19 cellular contexts compared by ENCODE assay signal in genomic region chr7:101586078-101586941, GRCh38. TPM values are rescaled to one million over a fixed set of nuclear protein-coding genes. Genes with fewer than 3 reads are reported as not detected.
DNase-seq lines count a peak whose midpoint lies in the region; ATAC-seq and TF ChIP-seq lines count a peak whose summit lies in the region.
"Had no signal": no experiment of that assay in that cellular context is flagged by ENCODE, and none has a peak within 500 bp of the region (broad histone marks: within the 10 kb centered on the region; RNA-seq: fewer than 3 reads in every experiment).

No MANE protein-coding gene starts in this region.

- H3K9me2 ChIP-seq in GM23338 (ENCODE audit: insufficient read depth), result no peaks in the 10 kb centered on the region

- TF ChIP-seq CTCF in GM23338 (conservative IDR thresholded peaks at IDR 0.05; ENCODE audit: low read depth in 2 of 2) (0 out of 4 replicates have a peak, but pooled peaks of 1 of the 2 experiments have one; percentile 3), progenitor cell of endocrine pancreas (IDR thresholded peaks at IDR 0.05; ENCODE audit: unreplicated experiment) (no peak), thyroid gland (IDR thresholded peaks at IDR 0.05) (no peak)

- H3K4me3 Mint-ChIP-seq in GM23338 (no peak overlapping the region), progenitor cell of endocrine pancreas (ENCODE audit: low read depth) (no peak overlapping the region)
- H3K4me3 Mint-ChIP-seq: activated naive CD8-positive, alpha-beta T cell treated with anti-CD3 and anti-CD28 coated beads, Interleukin-2, amount 10 ng/mL, durations not matched to agents 7 days and 5 days; memory B cell; T-cell had no signal

- H3K4me3 ChIP-seq in GM23338 (no peak overlapping the region), thyroid gland (replicated peaks in 1 of 3) (no peak overlapping the region)
- H3K4me3 ChIP-seq: BLaER1 treated with 17β-estradiol and CSF1 and Interleukin-3, amounts not matched to agents 10 nM and 100 nM; cardiac muscle cell had no signal

- no peaks in the 10 kb centered on the region for H3K4me1 ChIP-seq in GM23338 (ENCODE audit: insufficient read depth)
- H3K4me1 ChIP-seq in thyroid gland, result no peaks in the 10 kb centered on the region

- peak; percentile 59 for DNase-seq in GM23338 (ENCODE audit: low spot score)
- DNase-seq in NCI-H2227 (lab: John Stamatoyannopoulos, UW; ENCODE audit: unreplicated experiment), result peak; percentile 51
- peak; percentile 68 for DNase-seq in iPS-NIHi11 (ENCODE audit: low spot score)
- DNase-seq in sciatic nerve (ENCODE audit: low spot score), result peak; percentile 34
- no peak for DNase-seq in progenitor cell of endocrine pancreas (ENCODE audit: low spot score, unreplicated experiment)
- no peak for DNase-seq in thyroid gland
- DNase-seq: activated CD4-positive, alpha-beta T cell treated with anti-CD3 and anti-CD28 coated beads for 1 hour; activated naive CD8-positive, alpha-beta T cell treated with anti-CD3 and anti-CD28 coated beads, Interleukin-2, amount 10 ng/mL, durations not matched to agents 7 days and 5 days; activated T-cell treated with anti-CD3 and anti-CD28 coated beads, Interleukin-2, amount 50 U/mL, for 1 hour; foreskin fibroblast; NCI-H2029; stimulated activated naive CD4-positive, alpha-beta T cell; T-cell had no signal

- intact Hi-C loops in sciatic nerve (cut with DNase I) (no loop called here), thyroid gland (cut with DNase I) (no loop called here)

- no peaks in the 10 kb centered on the region for H3K9me3 ChIP-seq in thyroid gland

- H3K27me3 ChIP-seq in GM23338 (ENCODE audit: insufficient read depth) (no peaks in the 10 kb centered on the region), thyroid gland (no peaks in the 10 kb centered on the region)
- H3K27me3 ChIP-seq: BLaER1 treated with 17β-estradiol and CSF1 and Interleukin-3, amounts not matched to agents 10 nM and 100 nM; cardiac muscle cell had no signal

- 83 to 87% methylated on average over 18 of the region's 18 CpGs for WGBS in thyroid gland, 2 donors

- no peaks in the 10 kb centered on the region for H4K20me1 ChIP-seq in GM23338 (replicated peaks; ENCODE audit: insufficient read depth)
- H4K20me1 ChIP-seq: BLaER1 treated with 17β-estradiol and CSF1 and Interleukin-3, amounts not matched to agents 10 nM and 100 nM had no signal

- peaks cover 9% of the 10 kb centered on the region for H3K27me3 Mint-ChIP-seq in GM23338 (ENCODE audit: insufficient read depth, low read depth, poor library complexity)
- H3K27me3 Mint-ChIP-seq in progenitor cell of endocrine pancreas, result peaks cover 4% of the 10 kb centered on the region

- ATAC-seq in GM23338 (peak; percentile 39; the same call in 2 of the 3 replicates), sciatic nerve (no peak), HG02840 (IDR thresholded peaks at IDR 0.05; ENCODE audit: low FRiP score, unreplicated experiment) (no peak), HG03139 (IDR thresholded peaks at IDR 0.05; ENCODE audit: unreplicated experiment) (no peak)
- ATAC-seq: T-cell had no signal

- no peak overlapping the region for H3K27ac Mint-ChIP-seq in GM23338
- no peak overlapping the region for H3K27ac Mint-ChIP-seq in progenitor cell of endocrine pancreas
- H3K27ac Mint-ChIP-seq: activated naive CD8-positive, alpha-beta T cell treated with anti-CD3 and anti-CD28 coated beads, Interleukin-2, amount 10 ng/mL, durations not matched to agents 7 days and 5 days; memory B cell; T-cell had no signal

- no peaks in the 10 kb centered on the region for H3K79me2 ChIP-seq in GM23338 (replicated peaks; ENCODE audit: insufficient read depth)

- H3K36me3 ChIP-seq in GM23338 (ENCODE audit: insufficient read depth), result no peaks in the 10 kb centered on the region
- no peaks in the 10 kb centered on the region for H3K36me3 ChIP-seq in thyroid gland
- H3K36me3 ChIP-seq: BLaER1 treated with 17β-estradiol and CSF1 and Interleukin-3, amounts not matched to agents 10 nM and 100 nM; cardiac muscle cell had no signal

- H3K27ac ChIP-seq in GM23338 (ENCODE audit: low read depth) (no peak overlapping the region), thyroid gland (no peak overlapping the region)
- H3K27ac ChIP-seq: BLaER1 treated with 17β-estradiol and CSF1 and Interleukin-3, amounts not matched to agents 10 nM and 100 nM; cardiac muscle cell; RWPE1 had no signal

- no peak for TF ChIP-seq POLR2A in thyroid gland (IDR thresholded peaks at IDR 0.05)

- peaks cover 7% of the 10 kb centered on the region; the same call in 1 of the 3 replicates for H3K9me3 Mint-ChIP-seq in GM23338
- H3K9me3 Mint-ChIP-seq in progenitor cell of endocrine pancreas (ENCODE audit: low read depth), result peaks cover 7% of the 10 kb centered on the region
- H3K9me3 Mint-ChIP-seq: T-cell had no signal

- H3K36me3 Mint-ChIP-seq in GM23338 (ENCODE audit: low read depth) (peaks cover 8% of the 10 kb centered on the region; the same call in 2 of the 3 replicates), progenitor cell of endocrine pancreas (ENCODE audit: insufficient read depth) (no peaks in the 10 kb centered on the region)
- H3K36me3 Mint-ChIP-seq: activated naive CD8-positive, alpha-beta T cell treated with anti-CD3 and anti-CD28 coated beads, Interleukin-2, amount 10 ng/mL, durations not matched to agents 7 days and 5 days; memory B cell; T-cell had no signal

- H2AFZ ChIP-seq in GM23338, result peak overlapping the region; percentile 87

- H3F3A ChIP-seq in GM23338 (replicated peaks; ENCODE audit: low read depth), result no peaks in the 10 kb centered on the region

- no peak overlapping the region for H3K4me2 ChIP-seq in GM23338
- H3K4me2 ChIP-seq: BLaER1 treated with 17β-estradiol and CSF1 and Interleukin-3, amounts not matched to agents 10 nM and 100 nM had no signal

- 0 out of 3 replicates have a peak, but pooled peaks cover 3% of the 10 kb centered on the region for H3K4me1 Mint-ChIP-seq in GM23338
- peaks cover 3% of the 10 kb centered on the region for H3K4me1 Mint-ChIP-seq in progenitor cell of endocrine pancreas (ENCODE audit: low read depth)
- H3K4me1 Mint-ChIP-seq: activated naive CD8-positive, alpha-beta T cell treated with anti-CD3 and anti-CD28 coated beads, Interleukin-2, amount 10 ng/mL, durations not matched to agents 7 days and 5 days; memory B cell; T-cell had no signal

TF ChIP-seq in GM23338, 12 proteins besides CTCF, POLR2A, EP300 and RAD21:
- no peak for TF ChIP-seq JUNB (IDR thresholded peaks at IDR 0.05; ENCODE audit: unreplicated experiment)
- no peak for TF ChIP-seq ZNF114 (CRISPR knock-in tag; IDR thresholded peaks at IDR 0.05)
- TF ChIP-seq NANOG (IDR thresholded peaks at IDR 0.05; ENCODE audit: borderline replicate concordance), result no peak
- no peak for TF ChIP-seq STAT1 (IDR thresholded peaks at IDR 0.05; ENCODE audit: unreplicated experiment)
- TF ChIP-seq POLR2AphosphoS5 (IDR thresholded peaks at IDR 0.05; ENCODE audit: low read depth), result no peak
- TF ChIP-seq CREB1 (CRISPR knock-in tag; IDR thresholded peaks at IDR 0.05; ENCODE audit: low read depth), result no peak
- TF ChIP-seq ZNF331 (CRISPR knock-in tag; IDR thresholded peaks at IDR 0.05; ENCODE audit: low read depth), result no peak
- TF ChIP-seq, protein P1, sequence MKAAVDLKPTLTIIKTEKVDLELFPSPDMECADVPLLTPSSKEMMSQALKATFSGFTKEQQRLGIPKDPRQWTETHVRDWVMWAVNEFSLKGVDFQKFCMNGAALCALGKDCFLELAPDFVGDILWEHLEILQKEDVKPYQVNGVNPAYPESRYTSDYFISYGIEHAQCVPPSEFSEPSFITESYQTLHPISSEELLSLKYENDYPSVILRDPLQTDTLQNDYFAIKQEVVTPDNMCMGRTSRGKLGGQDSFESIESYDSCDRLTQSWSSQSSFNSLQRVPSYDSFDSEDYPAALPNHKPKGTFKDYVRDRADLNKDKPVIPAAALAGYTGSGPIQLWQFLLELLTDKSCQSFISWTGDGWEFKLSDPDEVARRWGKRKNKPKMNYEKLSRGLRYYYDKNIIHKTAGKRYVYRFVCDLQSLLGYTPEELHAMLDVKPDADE (IDR thresholded peaks at IDR 0.05), result no peak

RNA-seq across cellular contexts. Expression of gene MYL10, which starts 42.8 kb away (rescaled TPM):
- not detected in 2 replicates for total RNA-seq in GM23338 (2014; rRNA removed; shearing (Covaris generic))
- 0.75 and 1.3 TPM in 2 replicates for polyA plus RNA-seq in GM23338 (2016; fragmentation: Nextera tagmentation; extraction: Ambion mirVana)
- total RNA-seq in sciatic nerve (not detected), progenitor cell of endocrine pancreas (not detected in 2 replicates), thyroid gland (not detected)
- total RNA-seq: activated naive CD8-positive, alpha-beta T cell treated with anti-CD3 and anti-CD28 coated beads, Interleukin-2, amount 10 ng/mL, durations not matched to agents 7 days and 5 days; cardiac muscle cell; T-cell had no signal
- polyA plus RNA-seq: cardiac muscle cell had no signal

Comparison
In these comparisons a context has a peak if more than half of its experiments do, and no peak if none do; other contexts are left out.
1. DNase-seq: peak in GM23338 (single experiment), NCI-H2227 (single experiment), iPS-NIHi11 (single experiment) and sciatic nerve (single experiment); none in progenitor cell of endocrine pancreas (single experiment) and thyroid gland (0 of 2).